28 cellular contexts compared by ENCODE assay signal in genomic region chr1:179184403-179184802, GRCh38.
"Had no signal": no experiment of that assay in that cellular context is flagged by ENCODE, and none has a peak within 500 bp of the region (broad histone marks: within the 10 kb centered on the region; RNA-seq: fewer than 3 reads in every experiment).

No MANE protein-coding gene starts in this region.

- H3K27me3 Mint-ChIP-seq: activated CD4-positive, alpha-beta memory T cell treated with anti-CD3 and anti-CD28 coated beads for 36 hours; activated CD4-positive, alpha-beta T cell treated with anti-CD3 and anti-CD28 coated beads for 36 hours; activated CD4-positive, alpha-beta T cell treated with anti-CD3 and anti-CD28 coated beads, Interleukin-2, amount 10 ng/mL, durations not matched to agents 24 days and 14 days; activated naive CD4-positive, alpha-beta T cell treated with anti-CD3 and anti-CD28 coated beads, Interleukin-2, amount 10 ng/mL, durations not matched to agents 7 days and 5 days; activated naive CD8-positive, alpha-beta T cell treated with anti-CD3 and anti-CD28 coated beads, Interleukin-2, amount 10 ng/mL, durations not matched to agents 7 days and 5 days; activated T-cell treated with anti-CD3 and anti-CD28 coated beads, Interleukin-2, amount 50 U/mL, for 24 hours; brain; central memory CD8-positive, alpha-beta T cell; effector memory CD8-positive, alpha-beta T cell had no signal

- ATAC-seq: activated CD4-positive, alpha-beta T cell treated with anti-CD3 and anti-CD28 coated beads for 36 hours; activated naive CD4-positive, alpha-beta T cell treated with anti-CD3 and anti-CD28 coated beads, Interleukin-2, amount 50 U/mL, for 72 hours; activated T-cell treated with anti-CD3 and anti-CD28 coated beads, Interleukin-2, amount 50 U/mL, for 72 hours; effector memory CD8-positive, alpha-beta T cell; foreskin keratinocyte; gastrocnemius medialis; heart left ventricle had no signal

- H3K4me1 ChIP-seq: ascending aorta had no signal

- H3K4me3 ChIP-seq: ascending aorta, coronary artery, esophagus muscularis mucosa, gastrocnemius medialis, heart left ventricle had no signal

- H3K27me3 ChIP-seq: ascending aorta, esophagus muscularis mucosa, foreskin keratinocyte, gastrocnemius medialis, heart left ventricle had no signal

- H3K36me3 ChIP-seq: ascending aorta, esophagus muscularis mucosa, gastrocnemius medialis, heart left ventricle had no signal

- H3K27ac ChIP-seq: ascending aorta, coronary artery, esophagus muscularis mucosa, foreskin keratinocyte, gastrocnemius medialis, heart left ventricle had no signal

- H3K9me3 ChIP-seq: ascending aorta, esophagus muscularis mucosa, gastrocnemius medialis, heart left ventricle had no signal

- H3K9me3 Mint-ChIP-seq: activated CD4-positive, alpha-beta memory T cell treated with anti-CD3 and anti-CD28 coated beads for 36 hours; activated CD4-positive, alpha-beta T cell treated with anti-CD3 and anti-CD28 coated beads, Interleukin-2, amount 10 ng/mL, durations not matched to agents 24 days and 14 days; activated naive CD4-positive, alpha-beta T cell treated with anti-CD3 and anti-CD28 coated beads, Interleukin-2, amount 10 ng/mL, durations not matched to agents 7 days and 5 days; activated naive CD4-positive, alpha-beta T cell treated with anti-CD3 and anti-CD28 coated beads, Interleukin-2, amount 50 U/mL, for 72 hours; activated naive CD8-positive, alpha-beta T cell treated with anti-CD3 and anti-CD28 coated beads, Interleukin-2, amount 10 ng/mL, durations not matched to agents 7 days and 5 days; activated T-cell treated with anti-CD3 and anti-CD28 coated beads, Interleukin-2, amount 50 U/mL, for 24 hours; central memory CD8-positive, alpha-beta T cell; effector memory CD8-positive, alpha-beta T cell had no signal

- H3K36me3 Mint-ChIP-seq: activated CD4-positive, alpha-beta memory T cell treated with anti-CD3 and anti-CD28 coated beads for 36 hours; activated naive CD4-positive, alpha-beta T cell treated with anti-CD3 and anti-CD28 coated beads, Interleukin-2, amount 50 U/mL, for 72 hours had no signal

- H3K4me3 Mint-ChIP-seq: activated CD4-positive, alpha-beta memory T cell treated with anti-CD3 and anti-CD28 coated beads for 36 hours; activated CD4-positive, alpha-beta T cell treated with anti-CD3 and anti-CD28 coated beads for 36 hours; activated CD4-positive, alpha-beta T cell treated with anti-CD3 and anti-CD28 coated beads, Interleukin-2, amount 10 ng/mL, durations not matched to agents 24 days and 14 days; activated naive CD4-positive, alpha-beta T cell treated with anti-CD3 and anti-CD28 coated beads, Interleukin-2, amount 10 ng/mL, durations not matched to agents 7 days and 5 days; activated naive CD8-positive, alpha-beta T cell treated with anti-CD3 and anti-CD28 coated beads, Interleukin-2, amount 10 ng/mL, durations not matched to agents 7 days and 5 days; activated T-cell treated with anti-CD3 and anti-CD28 coated beads, Interleukin-2, amount 50 U/mL, for 24 hours; activated T-cell treated with anti-CD3 and anti-CD28 coated beads, Interleukin-2, amount 50 U/mL, for 72 hours; brain; central memory CD8-positive, alpha-beta T cell; effector memory CD8-positive, alpha-beta T cell had no signal

- H3K4me1 Mint-ChIP-seq: activated naive CD4-positive, alpha-beta T cell treated with anti-CD3 and anti-CD28 coated beads, Interleukin-2, amount 10 ng/mL, durations not matched to agents 7 days and 5 days had no signal

- DNase-seq: activated CD4-positive, alpha-beta memory T cell treated with anti-CD3 and anti-CD28 coated beads for 36 hours; activated CD4-positive, alpha-beta T cell treated with anti-CD3 and anti-CD28 coated beads for 36 hours; activated CD4-positive, alpha-beta T cell treated with anti-CD3 and anti-CD28 coated beads, Interleukin-2, amount 10 ng/mL, durations not matched to agents 24 days and 14 days; activated CD4-positive, CD25-positive, alpha-beta regulatory T cell; activated CD4-positive, CD25-positive, alpha-beta regulatory T cell treated with anti-CD3 and anti-CD28 coated beads, Interleukin-2, amount 50 U/mL, for 72 hours; activated CD8-positive, alpha-beta memory T cell treated with anti-CD3 and anti-CD28 coated beads, Interleukin-2, amount 50 U/mL, for 48 hours; activated gamma-delta T cell; activated naive CD4-positive, alpha-beta T cell; activated naive CD4-positive, alpha-beta T cell treated with anti-CD3 and anti-CD28 coated beads, Interleukin-2, amount 10 ng/mL, durations not matched to agents 7 days and 5 days; activated naive CD8-positive, alpha-beta T cell treated with anti-CD3 and anti-CD28 coated beads, Interleukin-2, amount 10 ng/mL, durations not matched to agents 7 days and 5 days; activated T-cell treated with anti-CD3 and anti-CD28 coated beads for 4 hours; activated T-cell treated with anti-CD3 and anti-CD28 coated beads, Interleukin-2, amount 50 U/mL, for 24 hours; activated T-cell treated with anti-CD3 and anti-CD28 coated beads, Interleukin-2, amount 50 U/mL, for 72 hours; dermis blood vessel endothelial cell; effector CD4-positive, alpha-beta T cell; effector memory CD8-positive, alpha-beta T cell; erythroblast; foreskin keratinocyte; gastrocnemius medialis; glutamatergic neuron; heart left ventricle; T-helper 2 cell had no signal

- H3K27ac Mint-ChIP-seq: activated CD4-positive, alpha-beta memory T cell treated with anti-CD3 and anti-CD28 coated beads for 36 hours; activated CD4-positive, alpha-beta T cell treated with anti-CD3 and anti-CD28 coated beads for 36 hours; activated CD4-positive, alpha-beta T cell treated with anti-CD3 and anti-CD28 coated beads, Interleukin-2, amount 10 ng/mL, durations not matched to agents 24 days and 14 days; activated naive CD4-positive, alpha-beta T cell treated with anti-CD3 and anti-CD28 coated beads, Interleukin-2, amount 10 ng/mL, durations not matched to agents 7 days and 5 days; activated naive CD4-positive, alpha-beta T cell treated with anti-CD3 and anti-CD28 coated beads, Interleukin-2, amount 50 U/mL, for 72 hours; activated naive CD8-positive, alpha-beta T cell treated with anti-CD3 and anti-CD28 coated beads, Interleukin-2, amount 10 ng/mL, durations not matched to agents 7 days and 5 days; activated T-cell treated with anti-CD3 and anti-CD28 coated beads, Interleukin-2, amount 50 U/mL, for 24 hours; activated T-cell treated with anti-CD3 and anti-CD28 coated beads, Interleukin-2, amount 50 U/mL, for 72 hours; brain; effector memory CD8-positive, alpha-beta T cell had no signal
